In the genomic region with DNA sequence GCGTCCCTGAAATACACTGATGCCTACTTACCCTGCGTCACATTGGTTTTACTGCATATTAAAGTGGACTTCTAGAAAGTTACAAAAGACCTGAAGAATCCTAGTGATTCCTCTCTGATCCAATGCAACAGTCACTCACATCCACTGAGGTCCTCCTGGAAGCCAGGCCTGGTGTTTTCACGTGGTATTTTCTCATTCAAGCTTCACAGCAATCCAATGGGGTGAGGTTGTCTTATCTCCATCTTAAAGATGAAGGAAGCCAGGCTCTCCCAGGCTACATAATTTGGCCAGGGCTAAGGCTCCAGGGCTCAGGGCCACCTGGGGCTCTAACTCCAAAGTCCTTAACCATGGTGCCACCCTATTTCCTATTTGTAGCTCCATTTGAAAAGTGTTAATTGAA, we compare ENCODE assay signal across 34 cellular contexts.
"Had no signal": no experiment of that assay in that cellular context is flagged by ENCODE, and none has a peak within 500 bp of the region (broad histone marks: within the 10 kb centered on the region; RNA-seq: fewer than 3 reads in every experiment).

No MANE protein-coding gene starts in this region.

- DNase-seq: Karpas-422, Kasumi-1, KG1, MG63, MM.1S, MV-4-11, NCI-H1048, NCI-H1092, NCI-H1092 treated with DMSO at 0.1 percent for 48 hours, NCI-H1105, NCI-H1105 treated with DMSO at 0.1 percent for 48 hours, NCI-H1417, NCI-H1417 treated with DMSO at 0.1 percent for 48 hours, NCI-H1436, NCI-H1436 treated with DMSO at 0.1 percent for 48 hours, NCI-H146, NCI-H1694, NCI-H1694 treated with DMSO at 0.1 percent for 48 hours, NCI-H187, NCI-H187 treated with DMSO at 0.1 percent for 48 hours, NCI-H1930, NCI-H2029, NCI-H2029 treated with DMSO at 0.1 percent for 48 hours, NCI-H2081, NCI-H2081 treated with DMSO at 0.1 percent for 48 hours, NCI-H2107, NCI-H2171, NCI-H2171 treated with DMSO at 0.1 percent for 48 hours, NCI-H2227 treated with DMSO at 0.1 percent for 48 hours, NCI-H226, NCI-H345, NCI-H446, NCI-H446 treated with DMSO at 0.1 percent for 48 hours had no signal

- H3K4me2 ChIP-seq: KMS-11 had no signal

- H3K27me3 ChIP-seq: MG63 had no signal

- H3K36me3 ChIP-seq: MG63 had no signal

- H3K4me3 ChIP-seq: MG63 had no signal

- H3K9ac ChIP-seq: KMS-11 had no signal

- H3K9me3 ChIP-seq: MG63 had no signal

- H3K27ac ChIP-seq: KMS-11 had no signal
